Comparison of ENCODE assay signal across 28 cellular contexts in genomic region chr17:7644768-7645167, GRCh38. TPM values are rescaled to one million over a fixed set of nuclear protein-coding genes. Genes with fewer than 3 reads are reported as not detected.
DNase-seq lines count a peak whose midpoint lies in the region; ATAC-seq lines count a peak whose summit lies in the region.
"Had no signal": no experiment of that assay in that cellular context is flagged by ENCODE, and none has a peak within 500 bp of the region (broad histone marks: within the 10 kb centered on the region; RNA-seq: fewer than 3 reads in every experiment).

No MANE protein-coding gene starts in this region.

- intact Hi-C loops in activated naive CD4-positive, alpha-beta T cell treated with anti-CD3 and anti-CD28 coated beads for 36 hours (cut with micrococcal nuclease) = no loop called here

- peak; percentile 59 to 72 for ATAC-seq in activated naive CD4-positive, alpha-beta T cell treated with anti-CD3 and anti-CD28 coated beads, Interleukin-2, amount 50 U/mL, for 72 hours
- ATAC-seq in HG03095 (IDR thresholded peaks at IDR 0.05; ENCODE audit: unreplicated experiment) = no peak
- ATAC-seq: activated CD4-positive, CD25-positive, alpha-beta regulatory T cell treated with anti-CD3 and anti-CD28 coated beads, Interleukin-2, amount 50 U/mL, for 24 hours had no signal

- CTCF ChIA-PET in activated naive CD4-positive, alpha-beta T cell treated with anti-CD3 and anti-CD28 coated beads for 36 hours (lab: Charles Lee) = no interaction called here

- H3K27me3 Mint-ChIP-seq in activated naive CD4-positive, alpha-beta T cell treated with anti-CD3 and anti-CD28 coated beads for 36 hours (ENCODE audit: low read depth) = peaks cover under 1% of the 10 kb centered on the region

- H3K4me3 Mint-ChIP-seq in activated naive CD4-positive, alpha-beta T cell treated with anti-CD3 and anti-CD28 coated beads for 36 hours = no peak overlapping the region
- H3K4me3 Mint-ChIP-seq: CD4-positive, alpha-beta T cell; nephron progenitor cell had no signal

- peaks cover 11% of the 10 kb centered on the region for H3K4me1 Mint-ChIP-seq in activated naive CD4-positive, alpha-beta T cell treated with anti-CD3 and anti-CD28 coated beads for 36 hours (ENCODE audit: low read depth)

- H3K27ac Mint-ChIP-seq in activated naive CD4-positive, alpha-beta T cell treated with anti-CD3 and anti-CD28 coated beads, Interleukin-2, amount 50 U/mL, for 72 hours = no peak overlapping the region
- no peak overlapping the region for H3K27ac Mint-ChIP-seq in activated naive CD4-positive, alpha-beta T cell treated with anti-CD3 and anti-CD28 coated beads for 36 hours
- H3K27ac Mint-ChIP-seq: CD4-positive, alpha-beta T cell; nephron progenitor cell; progenitor cell of endocrine pancreas had no signal

- no peak for DNase-seq in activated naive CD4-positive, alpha-beta T cell treated with anti-CD3 and anti-CD28 coated beads, Interleukin-2, amount 50 U/mL, for 72 hours (ENCODE audit: low spot score in 2 of 2)
- DNase-seq in activated naive CD4-positive, alpha-beta T cell treated with anti-CD3 and anti-CD28 coated beads for 36 hours = no peak
- DNase-seq in OCI-M1 (lab: John Stamatoyannopoulos, UW) = peak; percentile 41
- peak; percentile 42 for DNase-seq in germinal center (ENCODE audit: low spot score)
- DNase-seq in NCI-H446 (lab: John Stamatoyannopoulos, UW) = no peak
- no peak for DNase-seq in RPMI8226
- DNase-seq in stimulated activated naive CD4-positive, alpha-beta T cell treated with Interleukin-2 at 50 U/mL for 16 hours (lab: John Stamatoyannopoulos, UW) = no peak
- DNase-seq: activated CD8-positive, alpha-beta memory T cell treated with anti-CD3 and anti-CD28 coated beads, Interleukin-2, amount 50 U/mL, for 48 hours; activated effector memory CD4-positive, alpha-beta T cell treated with anti-CD3 and anti-CD28 coated beads, Interleukin-2, amount 50 U/mL, for 16 hours; amygdala; CD4-positive, alpha-beta T cell; DMS53; dorsolateral prefrontal cortex; KG1; mesendoderm; NCI-H1092 treated with DMSO at 0.1 percent for 48 hours; NCI-H2107; NCI-H526; nephron progenitor cell; stimulated activated CD4-positive, alpha-beta T cell treated with anti-CD3 and anti-CD28 coated beads, Interleukin-4, amount 100 ng/mL, for 24 hours; T1000 had no signal

- no peaks in the 10 kb centered on the region for H3K9me3 Mint-ChIP-seq in activated naive CD4-positive, alpha-beta T cell treated with anti-CD3 and anti-CD28 coated beads, Interleukin-2, amount 50 U/mL, for 72 hours
- H3K9me3 Mint-ChIP-seq in activated naive CD4-positive, alpha-beta T cell treated with anti-CD3 and anti-CD28 coated beads for 36 hours = peaks cover 1% of the 10 kb centered on the region
- H3K9me3 Mint-ChIP-seq: CD4-positive, alpha-beta T cell had no signal

- H3K36me3 Mint-ChIP-seq in activated naive CD4-positive, alpha-beta T cell treated with anti-CD3 and anti-CD28 coated beads, Interleukin-2, amount 50 U/mL, for 72 hours = no peaks in the 10 kb centered on the region
- H3K36me3 Mint-ChIP-seq in activated naive CD4-positive, alpha-beta T cell treated with anti-CD3 and anti-CD28 coated beads for 36 hours (ENCODE audit: low read depth) = no peaks in the 10 kb centered on the region

RNA-seq across cellular contexts. Expression of gene ATP1B2, which starts 6.0 kb away (rescaled TPM):
- total RNA-seq in activated naive CD4-positive, alpha-beta T cell treated with anti-CD3 and anti-CD28 coated beads, Interleukin-2, amount 50 U/mL, for 72 hours = under 1 TPM in 1 of 2 donors, not detected in 1; 0.25 TPM
- under 1 TPM; 0.14 to 0.30 TPM for total RNA-seq in activated naive CD4-positive, alpha-beta T cell treated with anti-CD3 and anti-CD28 coated beads for 36 hours
- total RNA-seq: epithelial cell of proximal tubule, kidney epithelial cell had no signal

RNA-seq across cellular contexts. Expression of gene SHBG, which starts 14.8 kb away (rescaled TPM):
- under 1 TPM in 1 of 2 donors, not detected in 1; 0.50 TPM for total RNA-seq in activated naive CD4-positive, alpha-beta T cell treated with anti-CD3 and anti-CD28 coated beads, Interleukin-2, amount 50 U/mL, for 72 hours
- not detected for total RNA-seq in activated naive CD4-positive, alpha-beta T cell treated with anti-CD3 and anti-CD28 coated beads for 36 hours
- total RNA-seq: CD4-positive, alpha-beta T cell; epithelial cell of proximal tubule; frontal cortex; smooth muscle cell had no signal

RNA-seq across cellular contexts. Expression of gene SAT2, which starts 17.1 kb away (rescaled TPM):
- total RNA-seq in activated naive CD4-positive, alpha-beta T cell treated with anti-CD3 and anti-CD28 coated beads, Interleukin-2, amount 50 U/mL, for 72 hours = 10 to 100 TPM; 24.4 to 49.6 TPM
- 10 to 100 TPM; 14.3 to 16.9 TPM for total RNA-seq in activated naive CD4-positive, alpha-beta T cell treated with anti-CD3 and anti-CD28 coated beads for 36 hours

RNA-seq across cellular contexts. Expression of gene FXR2, which starts 30.1 kb away (rescaled TPM):
- total RNA-seq in activated naive CD4-positive, alpha-beta T cell treated with anti-CD3 and anti-CD28 coated beads, Interleukin-2, amount 50 U/mL, for 72 hours = 10 to 100 TPM; 34.7 to 66.2 TPM
- 10 to 100 TPM; 29.7 to 36.8 TPM for total RNA-seq in activated naive CD4-positive, alpha-beta T cell treated with anti-CD3 and anti-CD28 coated beads for 36 hours

RNA-seq across cellular contexts. Expression of gene TP53, which starts 42.5 kb away (rescaled TPM):
- 100 to 1,000 TPM in 1 of 2 donors, 10 to 100 TPM in 1; 78.4 to 147 TPM for total RNA-seq in activated naive CD4-positive, alpha-beta T cell treated with anti-CD3 and anti-CD28 coated beads, Interleukin-2, amount 50 U/mL, for 72 hours
- 100 to 1,000 TPM; 148 to 149 TPM for total RNA-seq in activated naive CD4-positive, alpha-beta T cell treated with anti-CD3 and anti-CD28 coated beads for 36 hours

Comparison
In these comparisons a context has a peak if more than half of its experiments do, and no peak if none do; other contexts are left out.
1. DNase-seq: peak in OCI-M1 (single experiment) and germinal center (single experiment); none in activated naive CD4-positive, alpha-beta T cell treated with anti-CD3 and anti-CD28 coated beads, Interleukin-2, amount 50 U/mL, for 72 hours (0 of 2), activated naive CD4-positive, alpha-beta T cell treated with anti-CD3 and anti-CD28 coated beads for 36 hours (single experiment), NCI-H446 (0 of 2), RPMI8226 (single experiment) and stimulated activated naive CD4-positive, alpha-beta T cell treated with Interleukin-2 at 50 U/mL for 16 hours (single experiment).